ENCODE assay signal across 7 cellular contexts in the genomic region with DNA sequence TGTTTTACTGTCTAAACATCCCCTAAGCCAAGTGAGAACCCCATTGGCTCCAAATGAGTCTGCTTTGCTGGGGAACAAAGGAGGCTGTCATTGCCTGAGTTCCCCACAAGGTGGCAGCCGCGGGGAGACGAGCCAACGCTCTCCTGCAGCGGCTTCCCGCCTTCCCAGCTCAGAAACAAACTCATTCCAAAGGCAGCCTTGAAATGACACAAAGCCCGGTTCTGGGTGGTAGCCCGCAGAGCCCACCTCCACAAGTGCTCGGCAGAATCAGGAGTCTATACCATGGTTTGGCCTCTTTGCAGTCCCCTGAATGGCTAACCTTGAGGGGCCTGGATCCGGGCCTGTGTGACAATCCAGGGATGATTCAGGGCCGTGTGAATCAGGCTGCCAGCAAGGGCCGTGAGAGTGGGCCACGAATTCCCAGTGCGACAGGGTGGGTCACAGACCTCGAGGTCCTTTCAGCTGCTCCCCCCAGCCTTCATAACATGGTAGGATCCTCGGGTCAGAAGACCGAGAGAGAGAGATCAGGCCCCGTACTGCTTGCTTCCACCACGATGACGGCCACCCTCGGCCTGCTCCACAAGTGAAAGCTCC.
DNase-seq lines count a peak whose midpoint lies in the region; ATAC-seq and TF ChIP-seq lines count a peak whose summit lies in the region.

No MANE protein-coding gene starts in this region.

- ATAC-seq in HG02852 (IDR thresholded peaks at IDR 0.05; ENCODE audit: unreplicated experiment) = peak; percentile 66
- peak; percentile 72 for ATAC-seq in lung (ENCODE audit: insufficient read depth, low FRiP score)

- no peaks in the 10 kb centered on the region for H3K27me3 ChIP-seq in effector memory CD4-positive, alpha-beta T cell (replicated peaks; ENCODE audit: control insufficient read depth, insufficient read depth, low read length, poor library complexity, severe bottlenecking)
- no peaks in the 10 kb centered on the region for H3K27me3 ChIP-seq in lung (ENCODE audit: control insufficient read depth, insufficient read depth)

- no peak overlapping the region for H3K4me3 ChIP-seq in effector memory CD4-positive, alpha-beta T cell (ENCODE audit: insufficient read depth, low read depth, low read length, poor library complexity, severe bottlenecking)
- H3K4me3 ChIP-seq in lung = no peak overlapping the region

- H3K27ac ChIP-seq in effector memory CD4-positive, alpha-beta T cell (ENCODE audit: insufficient read depth, low read length, poor library complexity, severe bottlenecking) = no peak overlapping the region
- H3K27ac ChIP-seq in lung (ENCODE audit: low read depth in 1 of 2, low read length in 1 of 2) = peak overlapping the region in 1 of 2 donors; percentile 55

- TF ChIP-seq CTCF in GM12872 (IDR thresholded peaks at IDR 0.05; ENCODE audit: insufficient read depth, low read depth, low read length) (peak; percentile 95), lung (IDR thresholded peaks at IDR 0.05; ENCODE audit: control extremely low read depth, extremely low read depth) (peak; percentile 92)

- DNase-seq in NCI-H345 (lab: John Stamatoyannopoulos, UW) (peak; percentile 49), lung (ENCODE audit: low spot score) (peak; percentile 71)
- peak; percentile 41 to 42 for DNase-seq in activated CD4-positive, alpha-beta T cell treated with anti-CD3 and anti-CD28 coated beads, Interleukin-2, amount 50 U/mL, for 4 hours
- DNase-seq in effector memory CD4-positive, alpha-beta T cell = peak; percentile 19 to 43 (median 36)
- DNase-seq in stimulated activated CD4-positive, alpha-beta T cell treated with anti-CD3 and anti-CD28 coated beads, TNF-alpha, amount 100 ng/mL, for 48 hours (ENCODE audit: low read depth in 3 of 3) = peak; percentile 11 to 49 (median 39)

- H3K36me3 ChIP-seq in effector memory CD4-positive, alpha-beta T cell (ENCODE audit: control insufficient read depth, insufficient read depth, low read length) = no peaks in the 10 kb centered on the region
- peaks cover 0 to 27% of the 10 kb centered on the region in 2 donors for H3K36me3 ChIP-seq in lung (ENCODE audit: control insufficient read depth in 2 of 2, insufficient read depth in 2 of 2, low read length in 2 of 2)

- WGBS in lung, 2 donors = 38 to 47% methylated on average over 21 of the region's 21 CpGs

- no peaks in the 10 kb centered on the region for H3K9me3 ChIP-seq in effector memory CD4-positive, alpha-beta T cell (ENCODE audit: control insufficient read depth, low read length)
- H3K9me3 ChIP-seq in lung (ENCODE audit: control insufficient read depth in 2 of 2, insufficient read depth in 1 of 2, low read length in 1 of 2) = no peaks in the 10 kb centered on the region

- H3K4me1 ChIP-seq in effector memory CD4-positive, alpha-beta T cell (ENCODE audit: control insufficient read depth, insufficient read depth, low read length, poor library complexity, severe bottlenecking) = peaks cover 3% of the 10 kb centered on the region
- H3K4me1 ChIP-seq in lung (ENCODE audit: control insufficient read depth in 2 of 2, insufficient read depth in 2 of 2, low read length in 2 of 2) = peaks cover 0 to 1% of the 10 kb centered on the region in 2 donors
